Comparison of ENCODE assay signal across 14 cellular contexts in the genomic region with DNA sequence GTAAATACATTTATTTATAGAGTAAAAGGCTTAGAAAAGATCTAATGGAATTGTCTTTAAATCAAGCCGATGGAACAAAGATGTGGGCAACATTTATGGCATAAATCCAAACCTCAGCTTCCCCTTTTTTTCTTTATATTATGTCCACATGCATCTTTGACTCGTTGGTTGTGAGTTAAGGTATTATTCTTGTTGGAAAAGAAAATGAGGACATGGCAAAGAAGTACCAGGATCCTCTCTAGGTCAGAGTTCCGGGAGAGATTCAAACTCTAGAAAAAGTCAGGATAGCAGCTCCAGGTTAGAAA. TPM values are rescaled to one million over a fixed set of nuclear protein-coding genes. Genes with fewer than 3 reads are reported as not detected.
A peak's percentile ranks its signal among the peaks of the same experiment; 100 is the strongest.
DNase-seq lines count a peak whose midpoint lies in the region; ATAC-seq, FAIRE-seq and TF ChIP-seq lines count a peak whose summit lies in the region.
"Had no signal": no experiment of that assay in that cellular context is flagged by ENCODE, and none has a peak within 500 bp of the region (broad histone marks: within the 10 kb centered on the region; RNA-seq: fewer than 3 reads in every experiment).

No MANE protein-coding gene starts in this region.

- TF ChIP-seq POLR2A in H1 (IDR thresholded peaks at IDR 0.05; ENCODE audit: control extremely low read depth in 1 of 2, low read depth in 2 of 2, low read length in 2 of 2), result no peak

- 71% methylated on average over 3 of the region's 3 CpGs; no CpG with 5 or more reads in 1 of the 2 experiments for WGBS in H1 (ENCODE audit: extremely low coverage in 1 of 2, insufficient coverage in 1 of 2, insufficient read length in 1 of 2, insufficient replicate concordance in 2 of 2, low coverage in 1 of 2, low lambda C conversion rate in 2 of 2, missing lambda C conversion rate in 1 of 2), 2 experiments

- H3K9me3 Mint-ChIP-seq in Calu3 (ENCODE audit: low read depth, unreplicated experiment), result no peaks in the 10 kb centered on the region
- H3K9me3 Mint-ChIP-seq: activated naive CD4-positive, alpha-beta T cell treated with anti-CD3 and anti-CD28 coated beads, Interleukin-2, amount 50 U/mL, for 24 hours; memory B cell had no signal

- no peak overlapping the region for H2BK15ac ChIP-seq in H1 (ENCODE audit: low read length)

- H3K79me1 ChIP-seq in H1 (ENCODE audit: low read depth, low read length), result no peaks in the 10 kb centered on the region

- no peaks in the 10 kb centered on the region; a peak in 1 of 7 replicates for H3K4me1 ChIP-seq in H1 (replicated peaks in 1 of 4; ENCODE audit: control insufficient read depth in 3 of 4, insufficient read depth in 4 of 4, low read length in 3 of 4)
- H3K4me1 ChIP-seq in neuron (ENCODE audit: insufficient read depth, low read length), result peaks cover 12% of the 10 kb centered on the region

- H3K4me3 Mint-ChIP-seq in Calu3 (ENCODE audit: low read depth, unreplicated experiment), result peak overlapping the region; percentile 70
- H3K4me3 Mint-ChIP-seq: activated naive CD4-positive, alpha-beta T cell treated with anti-CD3 and anti-CD28 coated beads, Interleukin-2, amount 50 U/mL, for 24 hours had no signal

- H3K4ac ChIP-seq in H1 (replicated peaks; ENCODE audit: insufficient read length, low read depth, low read length), result no peak overlapping the region

- no peak overlapping the region for H3K14ac ChIP-seq in H1 (ENCODE audit: insufficient read length)

- peak overlapping the region; percentile 64 to 73; a peak in 3 of 4 replicates for H3K4me2 ChIP-seq in H1 (ENCODE audit: insufficient read depth in 1 of 2, low read depth in 2 of 2, low read length in 2 of 2)

- no peak overlapping the region for H2BK120ac ChIP-seq in H1 (replicated peaks; ENCODE audit: low read depth, low read length)

- DNase-seq in Calu3 (no peak), MV-4-11 (lab: John Stamatoyannopoulos, UW) (peak; percentile 69), H1 (ENCODE audit: low read depth in 1 of 2, low spot score in 2 of 2) (no peak), hepatic stellate cell (ENCODE audit: low spot score) (no peak), MG63 (no peak), epidermal melanocyte (ENCODE audit: insufficient read length, low spot score) (no peak)
- DNase-seq: NCI-H1694, T-helper 2 cell had no signal

- H3K27me3 Mint-ChIP-seq in Calu3 (ENCODE audit: unreplicated experiment), result no peaks in the 10 kb centered on the region

- no peak overlapping the region for H2BK12ac ChIP-seq in H1 (ENCODE audit: low read depth, low read length)

- intact Hi-C loops in Calu3 (cut with micrococcal nuclease; ENCODE audit: unreplicated experiment), result loop anchor here (10.0 kb wide), 1 partner anchor 505 kb away; no protein-coding TSS in a partner anchor

- H3K27ac Mint-ChIP-seq in Calu3 (ENCODE audit: unreplicated experiment), result no peak overlapping the region
- H3K27ac Mint-ChIP-seq: activated naive CD4-positive, alpha-beta T cell treated with anti-CD3 and anti-CD28 coated beads, Interleukin-2, amount 50 U/mL, for 24 hours; memory B cell had no signal

- no peak overlapping the region for H4K5ac ChIP-seq in H1 (ENCODE audit: insufficient read length, low read depth, low read length)

- no peaks in the 10 kb centered on the region for H3K4me1 Mint-ChIP-seq in Calu3 (ENCODE audit: low read depth, unreplicated experiment)
- H3K4me1 Mint-ChIP-seq: activated naive CD4-positive, alpha-beta T cell treated with anti-CD3 and anti-CD28 coated beads, Interleukin-2, amount 50 U/mL, for 24 hours had no signal

- no peak overlapping the region for H4K8ac ChIP-seq in H1 (ENCODE audit: extremely low read depth, insufficient read depth, low read length)

- no peak overlapping the region for H3K18ac ChIP-seq in H1 (ENCODE audit: extremely low read depth, low read length)

- no peak for ATAC-seq in HG03139 (IDR thresholded peaks at IDR 0.05; ENCODE audit: unreplicated experiment)

- H3K27me3 ChIP-seq in H1 (replicated peaks in 1 of 4; ENCODE audit: control insufficient read depth in 3 of 4, extremely low read depth in 1 of 4, insufficient read depth in 3 of 4, low read length in 3 of 4) (no peaks in the 10 kb centered on the region), neuron (ENCODE audit: insufficient read depth, low read length) (no peaks in the 10 kb centered on the region), MG63 (no peaks in the 10 kb centered on the region)
- H3K27me3 ChIP-seq: vagina had no signal

- no peak for FAIRE-seq in H1 (lab: Jason Lieb, UNC)

- no peak overlapping the region for H2BK20ac ChIP-seq in H1 (ENCODE audit: low read length)

- no TSS peak for BruUV-seq in Calu3 (replicated peaks; lab: Mats Ljungman, UMichigan)

- no peak overlapping the region for H3K23ac ChIP-seq in H1 (ENCODE audit: insufficient read length)

- TF ChIP-seq CTCF in Calu3 (IDR thresholded peaks at IDR 0.05; ENCODE audit: unreplicated experiment), result no peak
- TF ChIP-seq CTCF in H1 (IDR thresholded peaks at IDR 0.05; ENCODE audit: control extremely low read depth in 1 of 3, insufficient read depth in 1 of 3, low read depth in 1 of 3, low read length in 3 of 3), result no peak

- CTCF ChIA-PET in Calu3 (lab: Charles Lee), result no interaction called here
- CTCF ChIA-PET in H1 (lab: Charles Lee; ENCODE audit: partially characterized antibody), result interaction anchor here (0.6 to 2.8 kb wide), 7 partner anchors 22 to 221 kb away, joined by 3 to 10 read pairs (median 4); no protein-coding TSS in a partner anchor

- H3K56ac ChIP-seq in H1 (replicated peaks; ENCODE audit: insufficient read length, low read depth, low read length), result no peak overlapping the region

- no peak overlapping the region for H2AK5ac ChIP-seq in H1 (ENCODE audit: low read depth, low read length)

- no peak overlapping the region for H2BK5ac ChIP-seq in H1 (ENCODE audit: low read depth, low read length)

- POLR2A ChIA-PET in H1 (lab: Charles Lee; ENCODE audit: partially characterized antibody), result interaction anchor here (1.2 to 1.3 kb wide), 2 partner anchors 9 to 326 kb away, joined by 3 to 4 read pairs; a partner anchor contains a TSS

- no peak overlapping the region for H4K91ac ChIP-seq in H1 (replicated peaks; ENCODE audit: insufficient read length, low read length)

- H3K9me3 ChIP-seq in H1 (ENCODE audit: insufficient read depth in 2 of 2, low read depth in 1 of 2, low read length in 1 of 2) (no peaks in the 10 kb centered on the region), neuron (ENCODE audit: low read length) (no peaks in the 10 kb centered on the region), MG63 (0 out of 2 replicates have a peak, but pooled peaks cover 2% of the 10 kb centered on the region)
- H3K9me3 ChIP-seq: vagina had no signal

- H3K36me3 Mint-ChIP-seq in Calu3 (ENCODE audit: insufficient read depth, unreplicated experiment), result no peaks in the 10 kb centered on the region
- H3K36me3 Mint-ChIP-seq: memory B cell had no signal

- no peak overlapping the region for H3K9ac ChIP-seq in H1 (replicated peaks in 1 of 4; ENCODE audit: extremely low read depth in 1 of 4, low read depth in 3 of 4, low read length in 3 of 4)

- H3K27ac ChIP-seq in H1 (ENCODE audit: low read depth, low read length), result no peak overlapping the region
- H3K27ac ChIP-seq: vagina had no signal

- TF ChIP-seq EP300 in H1 (IDR thresholded peaks at IDR 0.05; ENCODE audit: borderline replicate concordance in 1 of 2, low read depth in 2 of 2, low read length in 2 of 2), result no peak

- no peaks in the 10 kb centered on the region for H4K20me1 ChIP-seq in H1 (replicated peaks in 1 of 2; ENCODE audit: control insufficient read depth in 1 of 2, insufficient read depth in 2 of 2, low read length in 2 of 2)

- H3K4me3 ChIP-seq in H1 (ENCODE audit: extremely low read depth in 1 of 4, insufficient read depth in 2 of 4, low read depth in 3 of 4, low read length in 4 of 4) (peak overlapping the region in 1 of 4 experiments; percentile 70; a peak in 2 of 8 replicates), neuron (ENCODE audit: low read length) (peak overlapping the region; percentile 99), MG63 (no peak overlapping the region)

- H2AFZ ChIP-seq in H1 (ENCODE audit: low read length), result peak overlapping the region; percentile 91
- H2AFZ ChIP-seq in neuron (ENCODE audit: low read depth, low read length), result peak overlapping the region; percentile 98

- H3K23me2 ChIP-seq in H1 (ENCODE audit: low read depth, low read length), result peaks cover 4% of the 10 kb centered on the region; the same call in 1 of the 2 replicates

- no peak for TF ChIP-seq RAD21 in H1 (IDR thresholded peaks at IDR 0.05 in 1 of 2, conservative IDR thresholded peaks at IDR 0.05 in 1 of 2; ENCODE audit: low read depth in 2 of 2, low read length in 2 of 2)

- H3K79me2 ChIP-seq in H1 (ENCODE audit: control insufficient read depth in 1 of 2, insufficient read depth in 2 of 2, low read length in 2 of 2), result no peaks in the 10 kb centered on the region

- no peaks in the 10 kb centered on the region for H3K36me3 ChIP-seq in H1 (ENCODE audit: control insufficient read depth in 2 of 4, insufficient read depth in 4 of 4, low read length in 3 of 4)
- H3K36me3 ChIP-seq in neuron (ENCODE audit: insufficient read depth, low read length), result no peaks in the 10 kb centered on the region
- H3K36me3 ChIP-seq in MG63, result no peaks in the 10 kb centered on the region
- H3K36me3 ChIP-seq: vagina had no signal

RNA-seq across cellular contexts. Expression of a gene that starts 0.5 kb away (rescaled TPM):
- total RNA-seq in Calu3 (2022), result 3.9 and 4.0 TPM in 2 replicates
- total RNA-seq in H1 (2021; fragmentation: NEBNext Ultra II Directional; extraction: Animal tissue kit (Norgen Biotek cat#: 25700)), result 0.63 and 0.89 TPM in 2 replicates
- 0.46 and 0.48 TPM in 2 replicates for polyA plus RNA-seq in H1 (2011; rRNA removed)
- 0.83 TPM for polyA plus RNA-seq in H1 (2011; cell fraction: cytosol; rRNA removed)
- not detected for polyA plus RNA-seq in H1 (2011; cell fraction: nucleus; rRNA removed)
- 0.49 to 2.0 TPM (median 0.77 TPM) in 4 replicates for polyA plus RNA-seq in H1 (2012, experiment 1 of 2)
- 0.41 TPM for polyA plus RNA-seq in H1 (2012, experiment 2 of 2)
- 0.79 TPM for polyA plus RNA-seq in H1 (2013, experiment 1 of 2)
- 0.87 TPM for polyA plus RNA-seq in H1 (2013, experiment 2 of 2)
- polyA minus RNA-seq in H1 (2011; rRNA and poly(A)+ RNA removed), result 0.51 TPM in 1 of 2 replicates, not detected in the other
- not detected for polyA minus RNA-seq in H1 (2011; cell fraction: cytosol; rRNA and poly(A)+ RNA removed)
- polyA minus RNA-seq in H1 (2011; cell fraction: nucleus; rRNA and poly(A)+ RNA removed), result not detected
- not detected in 2 replicates for total RNA-seq in MG63 (2014; rRNA removed; shearing (Covaris generic); ENCODE audit: low replicate concordance)
- total RNA-seq: HT-29, vagina had no signal

RNA-seq across cellular contexts. Expression of a gene that starts 38.7 kb away (rescaled TPM):
- total RNA-seq in Calu3 (2022), result 120 and 124 TPM in 2 replicates
- 75.8 and 78.5 TPM in 2 replicates for total RNA-seq in H1 (2021; fragmentation: NEBNext Ultra II Directional; extraction: Animal tissue kit (Norgen Biotek cat#: 25700))
- 28.8 and 37.8 TPM in 2 replicates for polyA plus RNA-seq in H1 (2011; rRNA removed)
- polyA plus RNA-seq in H1 (2011; cell fraction: cytosol; rRNA removed), result 50.7 TPM
- 75.4 TPM for polyA plus RNA-seq in H1 (2011; cell fraction: nucleus; rRNA removed)
- polyA plus RNA-seq in H1 (2012, experiment 1 of 2), result 53.4 to 80.1 TPM (median 59.0 TPM) in 4 replicates
- polyA plus RNA-seq in H1 (2012, experiment 2 of 2), result 4.7 TPM
- 63.7 TPM for polyA plus RNA-seq in H1 (2013, experiment 1 of 2)
- polyA plus RNA-seq in H1 (2013, experiment 2 of 2), result 52.6 TPM
- 47.0 and 51.9 TPM in 2 replicates for polyA minus RNA-seq in H1 (2011; rRNA and poly(A)+ RNA removed)
- polyA minus RNA-seq in H1 (2011; cell fraction: cytosol; rRNA and poly(A)+ RNA removed), result 24.9 TPM
- 55.9 TPM for polyA minus RNA-seq in H1 (2011; cell fraction: nucleus; rRNA and poly(A)+ RNA removed)
- 64.9 and 106 TPM in 2 replicates for total RNA-seq in MG63 (2014; rRNA removed; shearing (Covaris generic); ENCODE audit: low replicate concordance)

RNA-seq across cellular contexts. Expression of a gene that starts 39.2 kb away (rescaled TPM):
- 52.6 and 68.9 TPM in 2 replicates for total RNA-seq in Calu3 (2022)
- total RNA-seq in H1 (2021; fragmentation: NEBNext Ultra II Directional; extraction: Animal tissue kit (Norgen Biotek cat#: 25700)), result 67.1 and 68.1 TPM in 2 replicates
- 26.4 and 33.3 TPM in 2 replicates for polyA plus RNA-seq in H1 (2011; rRNA removed)
- 40.4 TPM for polyA plus RNA-seq in H1 (2011; cell fraction: cytosol; rRNA removed)
- polyA plus RNA-seq in H1 (2011; cell fraction: nucleus; rRNA removed), result 54.8 TPM
- 45.7 to 56.8 TPM (median 52.3 TPM) in 4 replicates for polyA plus RNA-seq in H1 (2012, experiment 1 of 2)
- polyA plus RNA-seq in H1 (2012, experiment 2 of 2), result 7.2 TPM
- 38.0 TPM for polyA plus RNA-seq in H1 (2013, experiment 1 of 2)
- polyA plus RNA-seq in H1 (2013, experiment 2 of 2), result 36.2 TPM
- 99.7 and 124 TPM in 2 replicates for polyA minus RNA-seq in H1 (2011; rRNA and poly(A)+ RNA removed)
- polyA minus RNA-seq in H1 (2011; cell fraction: cytosol; rRNA and poly(A)+ RNA removed), result 44.8 TPM
- polyA minus RNA-seq in H1 (2011; cell fraction: nucleus; rRNA and poly(A)+ RNA removed), result 84.4 TPM
- total RNA-seq in MG63 (2014; rRNA removed; shearing (Covaris generic); ENCODE audit: low replicate concordance), result 111 and 129 TPM in 2 replicates

RNA-seq across cellular contexts. Expression of a gene that starts 55.9 kb away (rescaled TPM):
- not detected in 2 replicates for total RNA-seq in Calu3 (2022)
- total RNA-seq in H1 (2021; fragmentation: NEBNext Ultra II Directional; extraction: Animal tissue kit (Norgen Biotek cat#: 25700)), result 0.27 TPM in 1 of 2 replicates, not detected in the other
- 0.06 TPM in 1 of 2 replicates, not detected in the other for polyA plus RNA-seq in H1 (2011; rRNA removed)
- 0.06 TPM for polyA plus RNA-seq in H1 (2011; cell fraction: cytosol; rRNA removed)
- 0.10 TPM for polyA plus RNA-seq in H1 (2011; cell fraction: nucleus; rRNA removed)
- polyA plus RNA-seq in H1 (2012, experiment 1 of 2), result 0.20 to 0.76 TPM (median 0.37 TPM) in 4 replicates
- not detected for polyA plus RNA-seq in H1 (2012, experiment 2 of 2)
- 0.08 TPM for polyA plus RNA-seq in H1 (2013, experiment 1 of 2)
- polyA plus RNA-seq in H1 (2013, experiment 2 of 2), result not detected
- 0.46 TPM in 1 of 2 replicates, not detected in the other for polyA minus RNA-seq in H1 (2011; rRNA and poly(A)+ RNA removed)
- polyA minus RNA-seq in H1 (2011; cell fraction: cytosol; rRNA and poly(A)+ RNA removed), result not detected
- polyA minus RNA-seq in H1 (2011; cell fraction: nucleus; rRNA and poly(A)+ RNA removed), result not detected
- total RNA-seq in MG63 (2014; rRNA removed; shearing (Covaris generic); ENCODE audit: low replicate concordance), result not detected in 2 replicates
- total RNA-seq: HT-29, vagina had no signal
